Comparison of ENCODE assay signal across 8 cellular contexts in genomic region chr19:2900296-2901252, GRCh38. TPM values are rescaled to one million over a fixed set of nuclear protein-coding genes. Genes with fewer than 3 reads are reported as not detected.
A peak's percentile ranks its signal among the peaks of the same experiment; 100 is the strongest.
DNase-seq lines count a peak whose midpoint lies in the region; ATAC-seq and TF ChIP-seq lines count a peak whose summit lies in the region.

Gene ZNF57 (plus strand): TSS chr19:2900928. CDS start chr19:2901046, 118 bp downstream.

- H4K5ac ChIP-seq in mesendoderm (ENCODE audit: low read length) = no peak within 1 kb of the TSS

- peak; percentile 98 for DNase-seq in CMK (ENCODE audit: low read depth)
- DNase-seq in HS-5 (ENCODE audit: low read depth) = peak; percentile 98
- DNase-seq in NOMO-1 treated with dmso at 0.1 percent for 144 hours (lab: John Stamatoyannopoulos, UW; ENCODE audit: unreplicated experiment) = peak; percentile 94
- DNase-seq in activated CD8-positive, alpha-beta memory T cell treated with anti-CD3 and anti-CD28 coated beads, Interleukin-2, amount 50 U/mL, for 4 hours = peak; percentile 98
- peak; percentile 99 for DNase-seq in endodermal cell
- DNase-seq in mesendoderm = peak; percentile 99
- DNase-seq in stimulated activated CD8-positive, alpha-beta memory T cell treated with anti-CD3 and anti-CD28 coated beads, Interleukin-12 subunit alpha, Interleukin-12 subunit beta, amount 100 ng/mL, for 4 hours (ENCODE audit: low read depth) = peak; percentile 95

- peaks cover 3% of the 10 kb centered on the region for H3K36me3 Mint-ChIP-seq in endodermal cell (ENCODE audit: low read depth)

- peaks cover 5% of the 10 kb centered on the region for H3K79me2 ChIP-seq in mesendoderm (ENCODE audit: control insufficient read depth, insufficient read depth, low read length)

- H3K27me3 ChIP-seq in endodermal cell (ENCODE audit: control insufficient read depth, insufficient read depth, low read length, poor library complexity, severe bottlenecking) (no peaks in the 10 kb centered on the region), mesendoderm (ENCODE audit: insufficient read depth, low read length, poor library complexity) (no peaks in the 10 kb centered on the region)

- H2AK5ac ChIP-seq in mesendoderm (ENCODE audit: low read length) = no peak within 1 kb of the TSS

- H3K36me3 ChIP-seq in endodermal cell (ENCODE audit: control insufficient read depth, insufficient read depth, low read length) (no peaks in the 10 kb centered on the region), mesendoderm (ENCODE audit: control insufficient read depth, insufficient read depth, low read length) (no peaks in the 10 kb centered on the region)

- no peaks in the 10 kb centered on the region for H3K4me1 Mint-ChIP-seq in endodermal cell

- H3K27ac Mint-ChIP-seq in endodermal cell = peak within 1 kb of the TSS; percentile 98

- no peak within 1 kb of the TSS for H3K4ac ChIP-seq in mesendoderm (ENCODE audit: low read depth, low read length)

- peaks cover 8% of the 10 kb centered on the region for H3K79me1 ChIP-seq in mesendoderm (ENCODE audit: low read length)

- H2BK5ac ChIP-seq in mesendoderm (ENCODE audit: low read length) = no peak within 1 kb of the TSS

- H3K4me1 ChIP-seq in endodermal cell (ENCODE audit: control insufficient read depth, insufficient read depth, low read length) (no peaks in the 10 kb centered on the region), mesendoderm (ENCODE audit: control insufficient read depth, low read depth, low read length) (no peaks in the 10 kb centered on the region)

- H3K4me2 ChIP-seq in mesendoderm (ENCODE audit: low read length) = peak within 1 kb of the TSS; percentile 84

- H3K27ac ChIP-seq in endodermal cell (ENCODE audit: low read depth, low read length) (no peak within 1 kb of the TSS), mesendoderm (ENCODE audit: low read depth, low read length) (no peak within 1 kb of the TSS)

- peak within 1 kb of the TSS; percentile 91 for H3K4me3 Mint-ChIP-seq in endodermal cell

- H4K8ac ChIP-seq in mesendoderm (ENCODE audit: low read depth, low read length) = no peak within 1 kb of the TSS

- H3K23ac ChIP-seq in mesendoderm (ENCODE audit: low read length) = no peak within 1 kb of the TSS

- 0% methylated on average over 38 to 98 of the region's 100 CpGs for WGBS in endodermal cell (ENCODE audit: insufficient coverage in 1 of 2, insufficient read length in 1 of 2), 2 experiments
- WGBS in mesendoderm (ENCODE audit: extremely low coverage, insufficient coverage, low lambda C conversion rate) = no CpG with 5 or more reads among the region's 100 CpGs

- peak within 1 kb of the TSS; percentile 82 for H3K4me3 ChIP-seq in endodermal cell (ENCODE audit: low read length)
- H3K4me3 ChIP-seq in mesendoderm (ENCODE audit: low read length) = peak within 1 kb of the TSS; percentile 85

- H3K9me3 Mint-ChIP-seq in endodermal cell = peaks cover 33% of the 10 kb centered on the region

- TF ChIP-seq CTCF in endodermal cell (conservative IDR thresholded peaks at IDR 0.05) = no peak

- H3K9ac ChIP-seq in endodermal cell (ENCODE audit: extremely low read depth, low read length, poor library complexity, severe bottlenecking) (peak within 1 kb of the TSS; percentile 79), mesendoderm (ENCODE audit: low read length) (peak within 1 kb of the TSS; percentile 83)

- peak; percentile 51 for ATAC-seq in GM19468 (IDR thresholded peaks at IDR 0.05; ENCODE audit: extremely low read depth, unreplicated experiment)

- no peak within 1 kb of the TSS for H3K18ac ChIP-seq in mesendoderm (ENCODE audit: low read length)

- peaks cover 7% of the 10 kb centered on the region for H3K27me3 Mint-ChIP-seq in endodermal cell (ENCODE audit: insufficient read depth)

- peak within 1 kb of the TSS; percentile 92 for H3K56ac ChIP-seq in mesendoderm (ENCODE audit: low read length)

- H3K9me3 ChIP-seq in endodermal cell (ENCODE audit: control insufficient read depth, low read length) = peaks cover 7% of the 10 kb centered on the region

- no peak within 1 kb of the TSS for H2BK120ac ChIP-seq in mesendoderm (ENCODE audit: low read depth, low read length)

- no peak within 1 kb of the TSS for H2BK15ac ChIP-seq in mesendoderm (replicated peaks; ENCODE audit: low read depth)

RNA-seq across cellular contexts. Expression of gene ZNF57, which starts in this region (rescaled TPM):
- total RNA-seq in endodermal cell = 1 to 10 TPM; 4.3 to 5.0 TPM
- polyA plus RNA-seq in endodermal cell (2013, experiment 1 of 2) = 4.1 TPM
- polyA plus RNA-seq in endodermal cell (2013, experiment 2 of 2) = 4.2 TPM
- 2.8 TPM for polyA plus RNA-seq in mesendoderm (2013, experiment 1 of 2)
- 2.7 TPM for polyA plus RNA-seq in mesendoderm (2013, experiment 2 of 2)
